ENCODE assay signal across 1 cellular context in the genomic region with DNA sequence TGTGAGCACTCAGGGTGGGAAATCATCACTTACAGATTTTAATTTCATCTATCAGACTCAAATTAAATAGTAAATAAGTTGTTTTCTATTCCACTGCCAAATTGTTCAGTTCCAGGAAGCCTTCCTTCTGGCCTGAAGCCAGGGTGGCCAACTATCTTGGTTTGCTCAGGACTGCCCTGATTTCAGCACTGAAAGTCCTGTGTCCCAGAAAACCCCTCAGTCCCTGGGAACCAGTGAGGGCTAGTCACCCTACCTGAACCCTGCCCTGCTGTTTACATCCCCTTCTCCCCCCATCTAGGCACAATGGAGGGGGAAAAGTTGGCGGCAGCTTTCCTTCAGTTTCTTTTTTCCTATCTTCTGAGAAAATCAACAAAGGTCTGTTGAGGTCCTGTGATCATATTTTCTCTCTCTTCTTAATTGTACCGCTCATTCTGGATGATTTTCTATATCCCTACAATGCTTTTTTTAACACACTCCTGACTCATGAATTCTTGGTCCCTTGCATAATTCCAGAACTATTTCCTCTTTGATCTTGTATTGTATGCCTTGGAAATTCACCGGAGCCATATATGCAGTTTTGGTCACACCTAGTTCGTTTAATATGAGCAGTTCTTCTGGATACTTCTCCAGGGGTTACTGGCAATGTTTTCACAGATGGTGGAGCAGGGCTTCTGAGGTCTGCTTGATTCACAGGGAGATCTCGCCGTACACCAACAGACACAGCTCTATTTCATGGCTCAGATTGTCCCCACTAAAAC.
TF ChIP-seq lines count a peak whose summit lies in the region.

No MANE protein-coding gene starts in this region.

TF ChIP-seq in IMR-90, 13 proteins besides CTCF, POLR2A, EP300 and RAD21:
- TF ChIP-seq BHLHE40 (IDR thresholded peaks at IDR 0.05; ENCODE audit: low read depth, low read length) (no peak), CEBPB (IDR thresholded peaks at IDR 0.05; ENCODE audit: low read depth, low read length) (peak; percentile 81), RCOR1 (IDR thresholded peaks at IDR 0.05; ENCODE audit: insufficient replicate concordance, low read length) (no peak), NFE2L2 (IDR thresholded peaks at IDR 0.05; ENCODE audit: low read depth, low read length) (no peak), MAZ (IDR thresholded peaks at IDR 0.05; ENCODE audit: borderline replicate concordance, low read depth, low read length) (no peak), SMC3 (IDR thresholded peaks at IDR 0.05; ENCODE audit: low read depth, low read length) (no peak), MAFK (IDR thresholded peaks at IDR 0.05; ENCODE audit: low read depth, low read length) (peak; percentile 58), RFX5 (IDR thresholded peaks at IDR 0.05; ENCODE audit: low read depth, low read length) (no peak), FOS (IDR thresholded peaks at IDR 0.05; ENCODE audit: low read depth, low read length) (no peak; the same call in 1 of the 2 replicates), CHD1 (IDR thresholded peaks at IDR 0.05; ENCODE audit: low read depth, low read length) (no peak), MXI1 (IDR thresholded peaks at IDR 0.05; ENCODE audit: borderline replicate concordance, low read depth, low read length) (no peak)
- TF ChIP-seq, protein P1, sequence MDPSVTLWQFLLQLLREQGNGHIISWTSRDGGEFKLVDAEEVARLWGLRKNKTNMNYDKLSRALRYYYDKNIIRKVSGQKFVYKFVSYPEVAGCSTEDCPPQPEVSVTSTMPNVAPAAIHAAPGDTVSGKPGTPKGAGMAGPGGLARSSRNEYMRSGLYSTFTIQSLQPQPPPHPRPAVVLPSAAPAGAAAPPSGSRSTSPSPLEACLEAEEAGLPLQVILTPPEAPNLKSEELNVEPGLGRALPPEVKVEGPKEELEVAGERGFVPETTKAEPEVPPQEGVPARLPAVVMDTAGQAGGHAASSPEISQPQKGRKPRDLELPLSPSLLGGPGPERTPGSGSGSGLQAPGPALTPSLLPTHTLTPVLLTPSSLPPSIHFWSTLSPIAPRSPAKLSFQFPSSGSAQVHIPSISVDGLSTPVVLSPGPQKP (IDR thresholded peaks at IDR 0.05; ENCODE audit: borderline replicate concordance, low read depth, low read length), result no peak
- TF ChIP-seq, protein P2, sequence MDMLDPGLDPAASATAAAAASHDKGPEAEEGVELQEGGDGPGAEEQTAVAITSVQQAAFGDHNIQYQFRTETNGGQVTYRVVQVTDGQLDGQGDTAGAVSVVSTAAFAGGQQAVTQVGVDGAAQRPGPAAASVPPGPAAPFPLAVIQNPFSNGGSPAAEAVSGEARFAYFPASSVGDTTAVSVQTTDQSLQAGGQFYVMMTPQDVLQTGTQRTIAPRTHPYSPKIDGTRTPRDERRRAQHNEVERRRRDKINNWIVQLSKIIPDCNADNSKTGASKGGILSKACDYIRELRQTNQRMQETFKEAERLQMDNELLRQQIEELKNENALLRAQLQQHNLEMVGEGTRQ (IDR thresholded peaks at IDR 0.05; ENCODE audit: low read depth, low read length), result no peak
